Comparison of ENCODE assay signal across 3 cellular contexts in genomic region chr7:108845960-108846359, GRCh38.
TF ChIP-seq lines count a peak whose summit lies in the region.

No MANE protein-coding gene starts in this region.

TF ChIP-seq in SK-N-SH, 30 proteins besides CTCF, POLR2A, EP300 and RAD21 (continued from another document):
- TF ChIP-seq, protein P1, sequence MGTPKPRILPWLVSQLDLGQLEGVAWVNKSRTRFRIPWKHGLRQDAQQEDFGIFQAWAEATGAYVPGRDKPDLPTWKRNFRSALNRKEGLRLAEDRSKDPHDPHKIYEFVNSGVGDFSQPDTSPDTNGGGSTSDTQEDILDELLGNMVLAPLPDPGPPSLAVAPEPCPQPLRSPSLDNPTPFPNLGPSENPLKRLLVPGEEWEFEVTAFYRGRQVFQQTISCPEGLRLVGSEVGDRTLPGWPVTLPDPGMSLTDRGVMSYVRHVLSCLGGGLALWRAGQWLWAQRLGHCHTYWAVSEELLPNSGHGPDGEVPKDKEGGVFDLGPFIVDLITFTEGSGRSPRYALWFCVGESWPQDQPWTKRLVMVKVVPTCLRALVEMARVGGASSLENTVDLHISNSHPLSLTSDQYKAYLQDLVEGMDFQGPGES (IDR thresholded peaks at IDR 0.05; ENCODE audit: low read depth, low read length) = no peak
- no peak for TF ChIP-seq FOXM1 (IDR thresholded peaks at IDR 0.05; ENCODE audit: low read depth)
- no peak for TF ChIP-seq CHD2 (IDR thresholded peaks at IDR 0.05; ENCODE audit: low read length, partially characterized antibody)
- peak; percentile 68; the same call in 1 of the 2 replicates for TF ChIP-seq RCOR1 (IDR thresholded peaks at IDR 0.05; ENCODE audit: low read length)

TF ChIP-seq in SK-N-SH treated with all-trans-retinoic acid at 6 μM for 48 hours, 23 proteins besides CTCF, POLR2A, EP300 and RAD21 (continued from another document and continues in another):
- TF ChIP-seq, protein P2, sequence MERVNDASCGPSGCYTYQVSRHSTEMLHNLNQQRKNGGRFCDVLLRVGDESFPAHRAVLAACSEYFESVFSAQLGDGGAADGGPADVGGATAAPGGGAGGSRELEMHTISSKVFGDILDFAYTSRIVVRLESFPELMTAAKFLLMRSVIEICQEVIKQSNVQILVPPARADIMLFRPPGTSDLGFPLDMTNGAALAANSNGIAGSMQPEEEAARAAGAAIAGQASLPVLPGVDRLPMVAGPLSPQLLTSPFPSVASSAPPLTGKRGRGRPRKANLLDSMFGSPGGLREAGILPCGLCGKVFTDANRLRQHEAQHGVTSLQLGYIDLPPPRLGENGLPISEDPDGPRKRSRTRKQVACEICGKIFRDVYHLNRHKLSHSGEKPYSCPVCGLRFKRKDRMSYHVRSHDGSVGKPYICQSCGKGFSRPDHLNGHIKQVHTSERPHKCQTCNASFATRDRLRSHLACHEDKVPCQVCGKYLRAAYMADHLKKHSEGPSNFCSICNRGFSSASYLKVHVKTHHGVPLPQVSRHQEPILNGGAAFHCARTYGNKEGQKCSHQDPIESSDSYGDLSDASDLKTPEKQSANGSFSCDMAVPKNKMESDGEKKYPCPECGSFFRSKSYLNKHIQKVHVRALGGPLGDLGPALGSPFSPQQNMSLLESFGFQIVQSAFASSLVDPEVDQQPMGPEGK (CRISPR knock-in tag; IDR thresholded peaks at IDR 0.05; ENCODE audit: borderline replicate concordance) = no peak
- TF ChIP-seq, protein P3, sequence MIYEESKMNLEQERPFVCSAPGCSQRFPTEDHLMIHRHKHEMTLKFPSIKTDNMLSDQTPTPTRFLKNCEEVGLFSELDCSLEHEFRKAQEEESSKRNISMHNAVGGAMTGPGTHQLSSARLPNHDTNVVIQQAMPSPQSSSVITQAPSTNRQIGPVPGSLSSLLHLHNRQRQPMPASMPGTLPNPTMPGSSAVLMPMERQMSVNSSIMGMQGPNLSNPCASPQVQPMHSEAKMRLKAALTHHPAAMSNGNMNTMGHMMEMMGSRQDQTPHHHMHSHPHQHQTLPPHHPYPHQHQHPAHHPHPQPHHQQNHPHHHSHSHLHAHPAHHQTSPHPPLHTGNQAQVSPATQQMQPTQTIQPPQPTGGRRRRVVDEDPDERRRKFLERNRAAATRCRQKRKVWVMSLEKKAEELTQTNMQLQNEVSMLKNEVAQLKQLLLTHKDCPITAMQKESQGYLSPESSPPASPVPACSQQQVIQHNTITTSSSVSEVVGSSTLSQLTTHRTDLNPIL (CRISPR knock-in tag; IDR thresholded peaks at IDR 0.05; ENCODE audit: low read depth) = no peak
- TF ChIP-seq SNAI2 (CRISPR knock-in tag; IDR thresholded peaks at IDR 0.05) (no peak), BACH2 (CRISPR knock-in tag; IDR thresholded peaks at IDR 0.05; ENCODE audit: borderline replicate concordance) (no peak), ARNTL (CRISPR knock-in tag; IDR thresholded peaks at IDR 0.05; ENCODE audit: borderline replicate concordance, low read depth) (no peak), TSHZ2 (CRISPR knock-in tag; IDR thresholded peaks at IDR 0.05) (no peak), CSRNP3 (CRISPR knock-in tag; IDR thresholded peaks at IDR 0.05) (no peak), CSDC2 (CRISPR knock-in tag; IDR thresholded peaks at IDR 0.05) (no peak), ZFP3 (CRISPR knock-in tag; IDR thresholded peaks at IDR 0.05) (no peak), ZC3H10 (CRISPR knock-in tag; IDR thresholded peaks at IDR 0.05) (no peak), TOX (CRISPR knock-in tag; IDR thresholded peaks at IDR 0.05; ENCODE audit: borderline replicate concordance) (no peak), PPARA (CRISPR knock-in tag; IDR thresholded peaks at IDR 0.05; ENCODE audit: borderline replicate concordance) (no peak), ISL1 (CRISPR knock-in tag; IDR thresholded peaks at IDR 0.05) (no peak), ZNF565 (CRISPR knock-in tag; conservative IDR thresholded peaks at IDR 0.05; ENCODE audit: low read depth) (no peak), TCF4 (CRISPR knock-in tag; IDR thresholded peaks at IDR 0.05; ENCODE audit: borderline replicate concordance) (no peak)
- TF ChIP-seq, protein P4, sequence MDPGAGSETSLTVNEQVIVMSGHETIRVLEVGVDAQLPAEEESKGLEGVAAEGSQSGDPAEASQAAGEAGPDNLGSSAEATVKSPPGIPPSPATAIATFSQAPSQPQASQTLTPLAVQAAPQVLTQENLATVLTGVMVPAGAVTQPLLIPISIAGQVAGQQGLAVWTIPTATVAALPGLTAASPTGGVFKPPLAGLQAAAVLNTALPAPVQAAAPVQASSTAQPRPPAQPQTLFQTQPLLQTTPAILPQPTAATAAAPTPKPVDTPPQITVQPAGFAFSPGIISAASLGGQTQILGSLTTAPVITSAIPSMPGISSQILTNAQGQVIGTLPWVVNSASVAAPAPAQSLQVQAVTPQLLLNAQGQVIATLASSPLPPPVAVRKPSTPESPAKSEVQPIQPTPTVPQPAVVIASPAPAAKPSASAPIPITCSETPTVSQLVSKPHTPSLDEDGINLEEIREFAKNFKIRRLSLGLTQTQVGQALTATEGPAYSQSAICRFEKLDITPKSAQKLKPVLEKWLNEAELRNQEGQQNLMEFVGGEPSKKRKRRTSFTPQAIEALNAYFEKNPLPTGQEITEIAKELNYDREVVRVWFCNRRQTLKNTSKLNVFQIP (CRISPR knock-in tag; IDR thresholded peaks at IDR 0.05; ENCODE audit: borderline replicate concordance, low read depth) = no peak

TF ChIP-seq in H1, 55 proteins besides CTCF, POLR2A, EP300 and RAD21 (continued from another document):
- TF ChIP-seq NANOG (IDR thresholded peaks at IDR 0.05; ENCODE audit: insufficient read depth, low read depth, low read length, poor library complexity, severe bottlenecking) = no peak
- no peak for TF ChIP-seq EZH2 (IDR thresholded peaks at IDR 0.05; ENCODE audit: low read depth, low read length, severe bottlenecking)
- no peak for TF ChIP-seq RNF2 (IDR thresholded peaks at IDR 0.05; ENCODE audit: borderline replicate concordance, low read depth, low read length, missing control alignments, poor library complexity, severe bottlenecking)
TF ChIP-seq in H1: peak in this region for 0.
